1 cellular context compared by ENCODE assay signal in the genomic region with DNA sequence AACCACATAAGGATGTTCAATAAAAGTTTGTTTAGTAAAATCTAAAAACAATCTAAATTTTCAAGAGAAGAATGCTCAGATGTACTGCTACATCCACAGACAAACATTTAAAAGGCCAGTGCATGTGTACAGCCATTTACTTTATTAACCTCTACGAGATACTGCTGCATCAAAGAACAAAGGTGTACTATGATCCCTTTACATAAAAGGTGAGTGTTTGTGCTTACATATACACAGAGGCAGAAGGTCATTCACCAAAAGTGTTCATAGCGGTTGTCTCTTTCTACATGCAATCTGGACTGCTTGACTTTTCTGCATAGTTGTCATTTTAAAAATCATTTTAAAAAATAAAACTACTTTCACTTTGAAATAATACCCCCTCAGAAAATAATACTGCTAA.
TF ChIP-seq lines count a peak whose summit lies in the region.

No MANE protein-coding gene starts in this region.

TF ChIP-seq in WTC11, 78 proteins besides CTCF, POLR2A, EP300 and RAD21 (continued from another document):
- TF ChIP-seq ZNF512 (CRISPR knock-in tag; IDR thresholded peaks at IDR 0.05; ENCODE audit: borderline replicate concordance) = no peak
- no peak for TF ChIP-seq ZNF281 (CRISPR knock-in tag; IDR thresholded peaks at IDR 0.05)
- no peak for TF ChIP-seq SOX15 (CRISPR knock-in tag; IDR thresholded peaks at IDR 0.05)
- TF ChIP-seq ZNF232 (CRISPR knock-in tag; IDR thresholded peaks at IDR 0.05) = no peak
- no peak for TF ChIP-seq NR2C2 (CRISPR knock-in tag; IDR thresholded peaks at IDR 0.05)
- TF ChIP-seq, protein P1, sequence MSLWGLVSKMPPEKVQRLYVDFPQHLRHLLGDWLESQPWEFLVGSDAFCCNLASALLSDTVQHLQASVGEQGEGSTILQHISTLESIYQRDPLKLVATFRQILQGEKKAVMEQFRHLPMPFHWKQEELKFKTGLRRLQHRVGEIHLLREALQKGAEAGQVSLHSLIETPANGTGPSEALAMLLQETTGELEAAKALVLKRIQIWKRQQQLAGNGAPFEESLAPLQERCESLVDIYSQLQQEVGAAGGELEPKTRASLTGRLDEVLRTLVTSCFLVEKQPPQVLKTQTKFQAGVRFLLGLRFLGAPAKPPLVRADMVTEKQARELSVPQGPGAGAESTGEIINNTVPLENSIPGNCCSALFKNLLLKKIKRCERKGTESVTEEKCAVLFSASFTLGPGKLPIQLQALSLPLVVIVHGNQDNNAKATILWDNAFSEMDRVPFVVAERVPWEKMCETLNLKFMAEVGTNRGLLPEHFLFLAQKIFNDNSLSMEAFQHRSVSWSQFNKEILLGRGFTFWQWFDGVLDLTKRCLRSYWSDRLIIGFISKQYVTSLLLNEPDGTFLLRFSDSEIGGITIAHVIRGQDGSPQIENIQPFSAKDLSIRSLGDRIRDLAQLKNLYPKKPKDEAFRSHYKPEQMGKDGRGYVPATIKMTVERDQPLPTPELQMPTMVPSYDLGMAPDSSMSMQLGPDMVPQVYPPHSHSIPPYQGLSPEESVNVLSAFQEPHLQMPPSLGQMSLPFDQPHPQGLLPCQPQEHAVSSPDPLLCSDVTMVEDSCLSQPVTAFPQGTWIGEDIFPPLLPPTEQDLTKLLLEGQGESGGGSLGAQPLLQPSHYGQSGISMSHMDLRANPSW (CRISPR knock-in tag; conservative IDR thresholded peaks at IDR 0.05; ENCODE audit: low read depth) = no peak
- TF ChIP-seq MYBL2 (CRISPR knock-in tag; IDR thresholded peaks at IDR 0.05) = no peak
- TF ChIP-seq RORB (CRISPR knock-in tag; IDR thresholded peaks at IDR 0.05) = no peak
